ENCODE assay signal across 8 cellular contexts in genomic region chr19:2552859-2553258, GRCh38.
A peak's percentile ranks its signal among the peaks of the same experiment; 100 is the strongest.
DNase-seq lines count a peak whose midpoint lies in the region; ATAC-seq, FAIRE-seq and TF ChIP-seq lines count a peak whose summit lies in the region.

No MANE protein-coding gene starts in this region.

- H3K36me3 ChIP-seq in astrocyte (ENCODE audit: insufficient read depth, low read length) (no peaks in the 10 kb centered on the region), gastrocnemius medialis (no peaks in the 10 kb centered on the region)

- no peaks in the 10 kb centered on the region for H3K9me3 ChIP-seq in astrocyte (ENCODE audit: insufficient read depth, low read depth, low read length)
- no peaks in the 10 kb centered on the region for H3K9me3 ChIP-seq in gastrocnemius medialis

- no peaks in the 10 kb centered on the region for H4K20me1 ChIP-seq in astrocyte (ENCODE audit: insufficient read depth, low read length)

- TF ChIP-seq POLR2A in gastrocnemius medialis (IDR thresholded peaks at IDR 0.05) = no peak

- TF ChIP-seq CTCF in GM10266 (IDR thresholded peaks at IDR 0.05; ENCODE audit: control insufficient read depth, insufficient read depth, low read depth, missing control alignments) (no peak), astrocyte (IDR thresholded peaks at IDR 0.05; ENCODE audit: insufficient read depth, low read depth, low read length) (no peak), gastrocnemius medialis (IDR thresholded peaks at IDR 0.05 in 4 of 5, conservative IDR thresholded peaks at IDR 0.05 in 1 of 5) (no peak)

- peak; percentile 69 for ATAC-seq in HG02571 (IDR thresholded peaks at IDR 0.05; ENCODE audit: unreplicated experiment)
- no peak for ATAC-seq in gastrocnemius medialis

- no peaks in the 10 kb centered on the region for H3K27me3 ChIP-seq in astrocyte (ENCODE audit: insufficient read depth, low read length)
- H3K27me3 ChIP-seq in gastrocnemius medialis = no peaks in the 10 kb centered on the region

- H3K4me1 Mint-ChIP-seq in astrocyte (ENCODE audit: low read depth, unreplicated experiment) = peaks cover 17% of the 10 kb centered on the region

- no peak overlapping the region for H3K9ac ChIP-seq in astrocyte (ENCODE audit: low read length)

- in situ Hi-C loops in gastrocnemius medialis (cut with MboI; ENCODE audit: low sequenced_read_pairs in 4 of 4) = no loop called here

- DNase-seq in GM10266 (ENCODE audit: extremely low spot score) = peak; percentile 89
- peak; percentile 85 for DNase-seq in RPMI8226
- DNase-seq in astrocyte (ENCODE audit: low read depth) = no peak
- DNase-seq in gastrocnemius medialis = no peak
- DNase-seq in GOT3 (lab: John Stamatoyannopoulos, UW) = no peak
- no peak for DNase-seq in NCI-H146 treated with DMSO at 0.1 percent for 48 hours (lab: John Stamatoyannopoulos, UW; ENCODE audit: unreplicated experiment)
- DNase-seq in foreskin melanocyte = no peak

- H3K36me3 Mint-ChIP-seq in astrocyte (ENCODE audit: low read depth, unreplicated experiment) = no peaks in the 10 kb centered on the region

- H3K4me1 ChIP-seq in astrocyte (ENCODE audit: insufficient read depth, low read length) = peaks cover 16% of the 10 kb centered on the region
- peaks cover 7 to 11% of the 10 kb centered on the region in 2 donors for H3K4me1 ChIP-seq in gastrocnemius medialis

- H3K27ac ChIP-seq in astrocyte (ENCODE audit: low read depth, low read length) (no peak overlapping the region), gastrocnemius medialis (peak overlapping the region in 3 of 4 donors; percentile 32 to 64 (median 59))

- peaks cover 2% of the 10 kb centered on the region for H3K9me3 Mint-ChIP-seq in astrocyte (ENCODE audit: unreplicated experiment)

- H3K4me3 ChIP-seq in astrocyte (ENCODE audit: insufficient read depth, low read depth, low read length) = no peak overlapping the region
- H3K4me3 ChIP-seq in gastrocnemius medialis = peak overlapping the region in 1 of 4 donors; percentile 24

- no peak overlapping the region for H3K4me3 Mint-ChIP-seq in astrocyte (ENCODE audit: unreplicated experiment)

- H3K27me3 Mint-ChIP-seq in astrocyte (ENCODE audit: low read depth, unreplicated experiment) = no peaks in the 10 kb centered on the region

- peak overlapping the region; percentile 22 for H3K4me2 ChIP-seq in astrocyte (ENCODE audit: low read length)

- no peak overlapping the region for H2AFZ ChIP-seq in astrocyte (ENCODE audit: low read depth, low read length)

- H3K27ac Mint-ChIP-seq in astrocyte (ENCODE audit: unreplicated experiment) = peak overlapping the region; percentile 20

- no peaks in the 10 kb centered on the region for H3K79me2 ChIP-seq in astrocyte (ENCODE audit: insufficient read depth, low read length)

- intact Hi-C loops in gastrocnemius medialis (cut with DNase I; ENCODE audit: low total_unique reads) = no loop called here

- no peak for FAIRE-seq in astrocyte (lab: Jason Lieb, UNC)

Comparison
In these comparisons a context has a peak if more than half of its experiments do, and no peak if none do; other contexts are left out.
1. DNase-seq: peak in GM10266 (single experiment) and RPMI8226 (single experiment); none in astrocyte (single experiment), gastrocnemius medialis (0 of 2), GOT3 (single experiment), NCI-H146 treated with DMSO at 0.1 percent for 48 hours (single experiment) and foreskin melanocyte (single experiment).